35 cellular contexts compared by ENCODE assay signal in genomic region chr4:93740890-93741289, GRCh38.
"Had no signal": no experiment of that assay in that cellular context is flagged by ENCODE, and none has a peak within 500 bp of the region (broad histone marks: within the 10 kb centered on the region; RNA-seq: fewer than 3 reads in every experiment).

No MANE protein-coding gene starts in this region.

- H3K9me3 ChIP-seq: MG63 had no signal

- H3K27me3 ChIP-seq: MG63 had no signal

- DNase-seq: Kasumi-1, MG63, MM.1S, MV-4-11, NCI-H1048, NCI-H1092, NCI-H1092 treated with DMSO at 0.1 percent for 48 hours, NCI-H1105, NCI-H1105 treated with DMSO at 0.1 percent for 48 hours, NCI-H1417, NCI-H1417 treated with DMSO at 0.1 percent for 48 hours, NCI-H1436, NCI-H1436 treated with DMSO at 0.1 percent for 48 hours, NCI-H146, NCI-H1694, NCI-H1694 treated with DMSO at 0.1 percent for 48 hours, NCI-H187, NCI-H187 treated with DMSO at 0.1 percent for 48 hours, NCI-H1930, NCI-H2029, NCI-H2029 treated with DMSO at 0.1 percent for 48 hours, NCI-H2081, NCI-H2081 treated with DMSO at 0.1 percent for 48 hours, NCI-H2107, NCI-H2171, NCI-H2171 treated with DMSO at 0.1 percent for 48 hours, NCI-H2227 treated with DMSO at 0.1 percent for 48 hours, NCI-H226, NCI-H345, NCI-H446, NCI-H446 treated with DMSO at 0.1 percent for 48 hours, NCI-H510A, NCI-H510A treated with DMSO at 0.1 percent for 48 hours, NCI-H524, NCI-H524 treated with DMSO at 0.1 percent for 48 hours had no signal

- H3K36me3 ChIP-seq: MG63 had no signal

- H3K4me3 ChIP-seq: MG63 had no signal
